24 cellular contexts compared by ENCODE assay signal in the genomic region with DNA sequence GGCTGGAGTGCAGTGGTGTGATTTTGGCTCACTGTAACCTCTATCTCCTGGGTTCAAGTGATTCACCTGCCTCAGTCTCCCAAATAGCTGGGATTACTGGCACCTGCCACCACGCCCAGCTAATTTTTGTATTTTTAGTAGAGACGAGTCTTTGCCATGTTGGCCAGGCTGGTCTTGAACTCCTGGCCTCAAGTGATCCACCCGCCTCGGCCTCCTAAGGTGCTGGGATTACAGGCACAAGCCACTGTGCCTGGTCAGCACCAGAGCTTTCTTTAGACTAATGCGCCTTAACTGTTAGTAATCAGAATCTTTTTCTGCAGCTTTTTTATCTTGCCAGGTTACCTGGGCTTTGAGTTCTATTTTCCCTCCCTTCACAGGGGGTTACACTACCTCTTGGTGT. TPM values are rescaled to one million over a fixed set of nuclear protein-coding genes. Genes with fewer than 3 reads are reported as not detected.
"Had no signal": no experiment of that assay in that cellular context is flagged by ENCODE, and none has a peak within 500 bp of the region (broad histone marks: within the 10 kb centered on the region; RNA-seq: fewer than 3 reads in every experiment).

No MANE protein-coding gene starts in this region.

- H3K36me3 ChIP-seq: cardiac muscle cell, neutrophil, pancreas, tibial artery, WERI-Rb-1 had no signal

- DNase-seq: activated gamma-delta T cell treated with Interleukin-2 at 50 U/mL for 16 hours; activated T-cell treated with anti-CD3 and anti-CD28 coated beads for 4 hours; anterior cingulate cortex; body of pancreas; effector CD4-positive, alpha-beta T cell; erythroblast; foreskin keratinocyte; glutamatergic neuron; hypothalamus; left ventricle myocardium superior; mammary epithelial cell; pancreas; psoas muscle; right cardiac atrium; stimulated activated CD4-positive, alpha-beta T cell treated with anti-CD3 and anti-CD28 coated beads, Interleukin-12 subunit alpha, Interleukin-12 subunit beta, amount 100 ng/mL, for 4 hours; stimulated activated CD4-positive, alpha-beta T cell treated with anti-CD3 and anti-CD28 coated beads, Interleukin-4, amount 100 ng/mL, for 4 hours; stimulated activated naive CD8-positive, alpha-beta T cell treated with anti-CD3 and anti-CD28 coated beads, Interleukin-15, amount 100 ng/mL, for 72 hours; T-cell; tibial artery; WERI-Rb-1 had no signal

- H3K9me3 ChIP-seq: body of pancreas, neutrophil, pancreas, psoas muscle, tibial artery had no signal

- H3K4me3 ChIP-seq: body of pancreas, cardiac muscle cell, pancreas, psoas muscle, tibial artery had no signal

- H3K4me3 Mint-ChIP-seq: activated naive CD4-positive, alpha-beta T cell treated with anti-CD3 and anti-CD28 coated beads, Interleukin-2, amount 50 U/mL, for 24 hours; nephron; stimulated activated naive CD8-positive, alpha-beta T cell treated with anti-CD3 and anti-CD28 coated beads, Interleukin-15, amount 100 ng/mL, for 72 hours; T-cell had no signal

- H3K4me1 ChIP-seq: body of pancreas, pancreas had no signal

- H3K36me3 Mint-ChIP-seq: activated naive CD4-positive, alpha-beta T cell treated with anti-CD3 and anti-CD28 coated beads, Interleukin-2, amount 50 U/mL, for 24 hours; T-cell had no signal

- H3K9me3 Mint-ChIP-seq: activated naive CD4-positive, alpha-beta T cell treated with anti-CD3 and anti-CD28 coated beads, Interleukin-2, amount 50 U/mL, for 24 hours; nephron; stimulated activated naive CD8-positive, alpha-beta T cell treated with anti-CD3 and anti-CD28 coated beads, Interleukin-15, amount 100 ng/mL, for 72 hours; T-cell had no signal

- H3K27ac ChIP-seq: body of pancreas, cardiac muscle cell, foreskin keratinocyte, neutrophil, pancreas, psoas muscle, tibial artery, WERI-Rb-1 had no signal

- H3K27ac Mint-ChIP-seq: activated naive CD4-positive, alpha-beta T cell treated with anti-CD3 and anti-CD28 coated beads, Interleukin-2, amount 50 U/mL, for 24 hours; nephron; stimulated activated naive CD8-positive, alpha-beta T cell treated with anti-CD3 and anti-CD28 coated beads, Interleukin-15, amount 100 ng/mL, for 72 hours; T-cell had no signal

- H3K27me3 ChIP-seq: body of pancreas, cardiac muscle cell, foreskin keratinocyte, pancreas, tibial artery had no signal

- ATAC-seq: body of pancreas, left ventricle myocardium superior, right cardiac atrium, T-cell had no signal

- H3K4me1 Mint-ChIP-seq: activated naive CD4-positive, alpha-beta T cell treated with anti-CD3 and anti-CD28 coated beads, Interleukin-2, amount 50 U/mL, for 24 hours; nephron had no signal

RNA-seq across cellular contexts. Expression of gene PTGS1, which starts 18.4 kb away (rescaled TPM):
- polyA plus RNA-seq: cardiac muscle cell had no signal
